Comparison of ENCODE assay signal across 28 cellular contexts in the genomic region with DNA sequence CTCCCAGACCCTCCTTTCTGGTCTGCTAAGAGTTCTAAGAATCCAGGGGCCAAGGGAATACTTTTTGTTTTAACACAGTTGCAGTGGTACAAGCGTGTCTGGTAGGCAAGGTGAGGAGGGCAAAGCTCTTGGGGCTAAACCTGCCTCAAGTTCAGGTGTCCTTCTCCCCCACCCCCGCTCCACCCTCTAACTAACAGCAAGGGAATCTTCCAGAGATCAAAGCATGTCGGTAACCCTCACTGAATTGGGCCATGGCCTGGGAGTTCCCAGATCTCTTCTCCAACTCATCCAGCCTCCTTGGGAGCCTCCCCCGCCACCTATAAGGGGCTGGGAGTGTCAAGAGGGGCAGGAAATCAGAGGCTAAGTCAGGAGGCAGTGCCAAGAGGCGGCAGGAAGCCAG. TPM values are rescaled to one million over a fixed set of nuclear protein-coding genes. Genes with fewer than 3 reads are reported as not detected.
"Had no signal": no experiment of that assay in that cellular context is flagged by ENCODE, and none has a peak within 500 bp of the region (broad histone marks: within the 10 kb centered on the region; RNA-seq: fewer than 3 reads in every experiment).

No MANE protein-coding gene starts in this region.

- H3K27ac ChIP-seq: esophagus muscularis mucosa, foreskin keratinocyte, heart right ventricle, parathyroid adenoma, psoas muscle had no signal

- H3K4me2 ChIP-seq: smooth muscle cell had no signal

- H3K36me3 ChIP-seq: esophagus muscularis mucosa, heart right ventricle had no signal

- ATAC-seq: activated CD8-positive, alpha-beta memory T cell treated with anti-CD3 and anti-CD28 coated beads, Interleukin-2, amount 10 ng/mL, durations not matched to agents 7 days and 5 days; activated CD8-positive, alpha-beta T cell treated with anti-CD3 and anti-CD28 coated beads, Interleukin-2, amount 10 ng/mL, durations not matched to agents 7 days and 5 days; activated naive CD8-positive, alpha-beta T cell treated with anti-CD3 and anti-CD28 coated beads, Interleukin-2, amount 50 U/mL, for 24 hours; foreskin keratinocyte; heart right ventricle; left colon; psoas muscle; stimulated activated memory B cell treated with anti-CD40 and anti-IgM and Interleukin-4, amounts not matched to agents 10 μg/mL and 1 μg/mL and 100 μg/mL, for 72 hours; stimulated activated naive CD8-positive, alpha-beta T cell treated with anti-CD3 and anti-CD28 coated beads, Interleukin-15, amount 100 ng/mL, for 72 hours had no signal

- H3K9me3 ChIP-seq: esophagus muscularis mucosa, heart right ventricle, psoas muscle had no signal

- H3K79me2 ChIP-seq: parathyroid adenoma had no signal

- H3K9ac ChIP-seq: parathyroid adenoma had no signal

- H2AFZ ChIP-seq: parathyroid adenoma had no signal

- H3K4me3 ChIP-seq: esophagus muscularis mucosa, heart right ventricle, psoas muscle, smooth muscle cell had no signal

- DNase-seq: activated CD8-positive, alpha-beta memory T cell treated with anti-CD3 and anti-CD28 coated beads, Interleukin-2, amount 10 ng/mL, durations not matched to agents 7 days and 5 days; activated CD8-positive, alpha-beta T cell treated with anti-CD3 and anti-CD28 coated beads, Interleukin-2, amount 10 ng/mL, durations not matched to agents 7 days and 5 days; activated naive CD8-positive, alpha-beta T cell treated with anti-CD3 and anti-CD28 coated beads, Interleukin-2, amount 50 U/mL, for 24 hours; activated T-cell treated with anti-CD3 and anti-CD28 coated beads, Interleukin-2, amount 50 U/mL, for 48 hours; amygdala; central memory CD4-positive, alpha-beta T cell; foreskin keratinocyte; heart right ventricle; kidney; left colon; mammary epithelial cell; naive B cell; occipital lobe; psoas muscle; stimulated activated CD4-positive, alpha-beta T cell treated with anti-CD3 and anti-CD28 coated beads, Interleukin-1b, Interleukin-23, amount 100 ng/mL, for 48 hours; stimulated activated CD4-positive, alpha-beta T cell treated with anti-CD3 and anti-CD28 coated beads, Interleukin-4, amount 100 ng/mL, for 4 hours; stimulated activated CD8-positive, alpha-beta memory T cell treated with anti-CD3 and anti-CD28 coated beads, Interleukin-4, amount 100 ng/mL, for 48 hours; stimulated activated naive CD8-positive, alpha-beta T cell treated with anti-CD3 and anti-CD28 coated beads, Interleukin-15, amount 100 ng/mL, for 72 hours; substantia nigra; T-helper 2 cell had no signal

- H3K4me1 ChIP-seq: foreskin keratinocyte, parathyroid adenoma, psoas muscle had no signal

RNA-seq across cellular contexts. Expression of gene TAC4, which starts 55.7 kb away (rescaled TPM):
- total RNA-seq: activated CD8-positive, alpha-beta memory T cell treated with anti-CD3 and anti-CD28 coated beads, Interleukin-2, amount 10 ng/mL, durations not matched to agents 7 days and 5 days; activated CD8-positive, alpha-beta T cell treated with anti-CD3 and anti-CD28 coated beads, Interleukin-2, amount 10 ng/mL, durations not matched to agents 7 days and 5 days; activated T-helper 2 cell treated with anti-CD3 and anti-CD28 coated beads, Interferon-gamma antibody, Interleukin-2, Interleukin-4, amounts not matched to agents 10 μg/mL and 5 μg/mL and 100 μg/mL, durations not matched to agents 14 hours and 24 hours and 36 hours; esophagus muscularis mucosa; foreskin keratinocyte; left colon; liver; mammary epithelial cell; neural crest cell; occipital lobe; psoas muscle; smooth muscle cell had no signal
- polyA plus RNA-seq: foreskin keratinocyte, heart right ventricle, liver, mammary epithelial cell, psoas muscle, smooth muscle cell, urinary bladder had no signal
